16 cellular contexts compared by ENCODE assay signal in genomic region chr7:27202018-27202740, GRCh38. TPM values are rescaled to one million over a fixed set of nuclear protein-coding genes. Genes with fewer than 3 reads are reported as not detected.
DNase-seq lines count a peak whose midpoint lies in the region; ATAC-seq, FAIRE-seq and TF ChIP-seq lines count a peak whose summit lies in the region.
"Had no signal": no experiment of that assay in that cellular context is flagged by ENCODE, and none has a peak within 500 bp of the region (broad histone marks: within the 10 kb centered on the region; RNA-seq: fewer than 3 reads in every experiment).

No MANE protein-coding gene starts in this region.

- peaks cover 13% of the 10 kb centered on the region for H3K4me1 Mint-ChIP-seq in endodermal cell

- no peak overlapping the region for H3K27ac ChIP-seq in endodermal cell (ENCODE audit: low read depth, low read length)
- no peak overlapping the region for H3K27ac ChIP-seq in rectal smooth muscle tissue (ENCODE audit: low read depth, low read length)
- H3K27ac ChIP-seq: gastroesophageal sphincter, left lung, parathyroid adenoma had no signal

- H3K9me3 Mint-ChIP-seq in endodermal cell = no peaks in the 10 kb centered on the region

- H3K4me3 Mint-ChIP-seq in endodermal cell = no peak overlapping the region

- H3K4me2 ChIP-seq in Loucy (ENCODE audit: low read depth, low read length, poor library complexity, severe bottlenecking) = peak overlapping the region; percentile 90

- H3K9me2 ChIP-seq in Loucy (replicated peaks; ENCODE audit: low read depth, low read length) = no peaks in the 10 kb centered on the region

- H3F3A ChIP-seq in Loucy (ENCODE audit: low read depth) = no peaks in the 10 kb centered on the region

- H3K4me1 ChIP-seq in Loucy (ENCODE audit: insufficient read depth, low read length, poor library complexity, severe bottlenecking) (peaks cover 20% of the 10 kb centered on the region), endodermal cell (ENCODE audit: control insufficient read depth, insufficient read depth, low read length) (peaks cover 4% of the 10 kb centered on the region), rectal smooth muscle tissue (ENCODE audit: control insufficient read depth, insufficient read depth, low read length) (no peaks in the 10 kb centered on the region)
- H3K4me1 ChIP-seq: parathyroid adenoma had no signal

- H3K9me3 ChIP-seq in Loucy (ENCODE audit: insufficient read depth, low read depth, low read length) (no peaks in the 10 kb centered on the region), endodermal cell (ENCODE audit: control insufficient read depth, low read length) (no peaks in the 10 kb centered on the region)
- H3K9me3 ChIP-seq: gastroesophageal sphincter, left lung had no signal

- no peak for ATAC-seq in HG02798 (IDR thresholded peaks at IDR 0.05; ENCODE audit: poor library complexity, unreplicated experiment)
- ATAC-seq: gastroesophageal sphincter had no signal

- H3K9ac ChIP-seq in Loucy (ENCODE audit: low read depth, low read length, poor library complexity, severe bottlenecking) = peak overlapping the region; percentile 85
- no peak overlapping the region for H3K9ac ChIP-seq in endodermal cell (ENCODE audit: extremely low read depth, low read length, poor library complexity, severe bottlenecking)
- H3K9ac ChIP-seq in rectal smooth muscle tissue (ENCODE audit: low read length) = peak overlapping the region; percentile 42
- H3K9ac ChIP-seq: parathyroid adenoma had no signal

- no peak overlapping the region for H2AFZ ChIP-seq in Loucy (ENCODE audit: low read length)
- H2AFZ ChIP-seq: parathyroid adenoma had no signal

- H3K27me3 ChIP-seq in Loucy (ENCODE audit: insufficient read depth, low read length, poor library complexity, severe bottlenecking) (no peaks in the 10 kb centered on the region), endodermal cell (ENCODE audit: control insufficient read depth, insufficient read depth, low read length, poor library complexity, severe bottlenecking) (peaks cover 97% of the 10 kb centered on the region), rectal smooth muscle tissue (ENCODE audit: control insufficient read depth, insufficient read depth, low read length) (peaks cover 34% of the 10 kb centered on the region)

- peaks cover 55% of the 10 kb centered on the region for H3K79me2 ChIP-seq in Loucy (ENCODE audit: insufficient read depth, low read length)
- H3K79me2 ChIP-seq: parathyroid adenoma had no signal

- DNase-seq in endodermal cell (peak; percentile 60), GM12892 (ENCODE audit: insufficient read length) (no peak)
- DNase-seq: HCEC 1CT; KG1; NCI-H2081 treated with DMSO at 0.1 percent for 48 hours; stimulated activated CD4-positive, alpha-beta T cell treated with anti-CD3 and anti-CD28 coated beads, Interleukin-2, amount 100 ng/mL, for 24 hours; stimulated activated naive CD4-positive, alpha-beta T cell treated with Interleukin-2 at 50 U/mL for 16 hours had no signal

- no peak for FAIRE-seq in GM12892 (lab: Jason Lieb, UNC)

- 7 to 12% methylated on average over 12 to 29 of the region's 29 CpGs for WGBS in endodermal cell (ENCODE audit: insufficient coverage in 1 of 2, insufficient read length in 1 of 2), 2 experiments

- TF ChIP-seq POLR2A in GM12892 (IDR thresholded peaks at IDR 0.05; ENCODE audit: low read depth, low read length) = no peak

- H3K36me3 ChIP-seq in Loucy (ENCODE audit: insufficient read depth, low read length) = no peaks in the 10 kb centered on the region
- H3K36me3 ChIP-seq in endodermal cell (ENCODE audit: control insufficient read depth, insufficient read depth, low read length) = no peaks in the 10 kb centered on the region
- H3K36me3 ChIP-seq in rectal smooth muscle tissue (ENCODE audit: control insufficient read depth, insufficient read depth, low read length) = no peaks in the 10 kb centered on the region
- H3K36me3 ChIP-seq: gastroesophageal sphincter, left lung had no signal

- peak overlapping the region; percentile 92 for H3K4me3 ChIP-seq in Loucy (ENCODE audit: low read length, poor library complexity, severe bottlenecking)
- H3K4me3 ChIP-seq in endodermal cell (ENCODE audit: low read length) = no peak overlapping the region
- H3K4me3 ChIP-seq in rectal smooth muscle tissue (ENCODE audit: low read length) = peak overlapping the region; percentile 74
- H3K4me3 ChIP-seq: gastroesophageal sphincter, left lung had no signal

- TF ChIP-seq CTCF in Loucy (conservative IDR thresholded peaks at IDR 0.05; ENCODE audit: low read length) = no peak
- no peak for TF ChIP-seq CTCF in endodermal cell (conservative IDR thresholded peaks at IDR 0.05)

- no peaks in the 10 kb centered on the region for H3K36me3 Mint-ChIP-seq in endodermal cell (ENCODE audit: low read depth)

- H4K20me1 ChIP-seq in Loucy (ENCODE audit: insufficient read depth, low read length, poor library complexity, severe bottlenecking) = peaks cover 20% of the 10 kb centered on the region

- H3K27ac Mint-ChIP-seq in endodermal cell = no peak overlapping the region

- peaks cover 95% of the 10 kb centered on the region for H3K27me3 Mint-ChIP-seq in endodermal cell (ENCODE audit: insufficient read depth)

RNA-seq across cellular contexts. Expression of gene HOXA13, which starts 2.3 kb away (rescaled TPM):
- total RNA-seq in endodermal cell = not detected
- 0.53 TPM for polyA plus RNA-seq in endodermal cell (2013, experiment 1 of 2)
- polyA plus RNA-seq in endodermal cell (2013, experiment 2 of 2) = 0.29 TPM
- polyA plus RNA-seq in GM12892 (2012; ENCODE audit: missing spikeins) = not detected
- total RNA-seq: activated CD8-positive, alpha-beta memory T cell treated with anti-CD3 and anti-CD28 coated beads for 36 hours; dermis microvascular lymphatic vessel endothelial cell; left lung; T-helper 1 cell treated with Interleukin-12 subunit alpha and Interleukin-12 subunit beta and Interleukin-4 antibody, amounts not matched to agents 30 ng/mL and 1 ng/mL, for 36 hours had no signal

RNA-seq across cellular contexts. Expression of gene HOXA11, which starts 17.1 kb away (rescaled TPM):
- not detected for total RNA-seq in endodermal cell
- polyA plus RNA-seq in endodermal cell (2013, experiment 1 of 2) = 1.8 TPM
- polyA plus RNA-seq in endodermal cell (2013, experiment 2 of 2) = 1.4 TPM
- not detected for polyA plus RNA-seq in GM12892 (2012; ENCODE audit: missing spikeins)
- total RNA-seq: activated CD8-positive, alpha-beta memory T cell treated with anti-CD3 and anti-CD28 coated beads for 36 hours; T-helper 1 cell treated with Interleukin-12 subunit alpha and Interleukin-12 subunit beta and Interleukin-4 antibody, amounts not matched to agents 30 ng/mL and 1 ng/mL, for 36 hours had no signal

RNA-seq across cellular contexts. Expression of gene HOXA10, which starts 28.1 kb away (rescaled TPM):
- not detected for total RNA-seq in endodermal cell
- polyA plus RNA-seq in endodermal cell (2013, experiment 1 of 2) = 12.7 TPM
- 8.0 TPM for polyA plus RNA-seq in endodermal cell (2013, experiment 2 of 2)
- 2.9 TPM for polyA plus RNA-seq in GM12892 (2012; ENCODE audit: missing spikeins)
- total RNA-seq: T-helper 1 cell treated with Interleukin-12 subunit alpha and Interleukin-12 subunit beta and Interleukin-4 antibody, amounts not matched to agents 30 ng/mL and 1 ng/mL, for 36 hours had no signal

RNA-seq across cellular contexts. Expression of gene HOXA9, which starts 36.8 kb away (rescaled TPM):
- total RNA-seq in endodermal cell = not detected
- polyA plus RNA-seq in endodermal cell (2013, experiment 1 of 2) = 23.9 TPM
- 14.3 TPM for polyA plus RNA-seq in endodermal cell (2013, experiment 2 of 2)
- 4.1 TPM for polyA plus RNA-seq in GM12892 (2012; ENCODE audit: missing spikeins)
- total RNA-seq: activated CD8-positive, alpha-beta memory T cell treated with anti-CD3 and anti-CD28 coated beads for 36 hours; T-helper 1 cell treated with Interleukin-12 subunit alpha and Interleukin-12 subunit beta and Interleukin-4 antibody, amounts not matched to agents 30 ng/mL and 1 ng/mL, for 36 hours had no signal

RNA-seq across cellular contexts. Expression of gene EVX1, which starts 40.4 kb away (rescaled TPM):
- 10 to 100 TPM in 1 of 2 donors, 1 to 10 TPM in 1; 4.9 to 10.7 TPM for total RNA-seq in endodermal cell
- polyA plus RNA-seq in endodermal cell (2013, experiment 1 of 2) = 1.7 TPM
- polyA plus RNA-seq in endodermal cell (2013, experiment 2 of 2) = 1.3 TPM
- not detected for polyA plus RNA-seq in GM12892 (2012; ENCODE audit: missing spikeins)
- total RNA-seq: activated CD8-positive, alpha-beta memory T cell treated with anti-CD3 and anti-CD28 coated beads for 36 hours; dermis microvascular lymphatic vessel endothelial cell; gastroesophageal sphincter; left lung; T-helper 1 cell treated with Interleukin-12 subunit alpha and Interleukin-12 subunit beta and Interleukin-4 antibody, amounts not matched to agents 30 ng/mL and 1 ng/mL, for 36 hours had no signal
